3 cellular contexts compared by ENCODE assay signal in the genomic region with DNA sequence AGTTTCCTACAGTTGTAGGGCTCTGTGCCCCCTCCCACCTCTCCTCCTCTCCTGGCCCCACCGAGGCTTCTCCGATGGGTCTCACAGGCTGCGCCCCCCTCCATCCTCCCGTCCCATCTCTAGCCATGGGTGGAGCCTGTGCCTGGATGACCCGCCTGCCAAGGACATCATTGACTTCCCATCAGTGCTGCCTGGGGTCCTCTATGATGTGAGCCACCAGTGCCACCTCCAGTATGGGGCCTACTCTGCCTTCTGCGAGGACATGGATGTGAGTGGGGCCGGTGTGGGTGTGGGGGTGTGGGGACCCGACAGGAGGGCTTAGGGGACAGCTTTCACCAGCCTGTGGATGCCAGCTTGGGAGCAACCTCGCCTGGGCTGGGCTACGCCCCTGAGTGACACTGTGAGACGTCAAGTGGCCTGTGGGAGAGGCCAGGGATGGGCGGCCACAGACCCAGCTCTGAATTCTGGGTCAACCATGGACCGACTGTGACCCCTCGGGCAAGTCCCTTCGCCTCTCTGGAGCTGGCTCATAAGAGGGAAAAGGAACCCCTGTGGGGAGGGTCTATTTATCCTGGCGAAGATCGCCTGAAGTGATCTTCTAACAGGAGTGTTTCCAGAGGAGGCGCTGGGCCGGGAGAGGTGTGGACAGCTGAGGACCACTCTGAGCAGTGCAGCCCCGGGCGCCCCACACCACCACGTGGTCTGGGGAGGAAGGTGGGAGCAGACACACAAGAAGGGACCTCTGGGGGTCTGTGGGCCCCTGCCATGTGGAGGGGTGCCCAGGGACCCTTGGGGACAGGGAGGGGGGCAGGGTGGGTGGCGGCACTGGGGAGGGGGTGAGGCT. TPM values are rescaled to one million over a fixed set of nuclear protein-coding genes. Genes with fewer than 3 reads are reported as not detected.
"Had no signal": no experiment of that assay in that cellular context is flagged by ENCODE, and none has a peak within 500 bp of the region (broad histone marks: within the 10 kb centered on the region; RNA-seq: fewer than 3 reads in every experiment).

No MANE protein-coding gene starts in this region.

RNA-seq across cellular contexts. Expression of gene SAXO2, which starts 53.9 kb away (rescaled TPM):
- total RNA-seq: activated CD8-positive, alpha-beta memory T cell treated with anti-CD3 and anti-CD28 coated beads, Interleukin-2, amount 10 ng/mL, durations not matched to agents 7 days and 5 days; activated T-helper 2 cell treated with anti-CD3 and anti-CD28 coated beads, Interferon-gamma antibody, Interleukin-2, Interleukin-4, amounts not matched to agents 10 μg/mL and 5 μg/mL and 100 μg/mL, durations not matched to agents 14 hours and 24 hours and 36 hours; glomerular endothelial cell had no signal
